10 cellular contexts compared by ENCODE assay signal in genomic region chr13:50170447-50171037, GRCh38.
A peak's percentile ranks its signal among the peaks of the same experiment; 100 is the strongest.
DNase-seq lines count a peak whose midpoint lies in the region; ATAC-seq, FAIRE-seq and TF ChIP-seq lines count a peak whose summit lies in the region.
"Had no signal": no experiment of that assay in that cellular context is flagged by ENCODE, and none has a peak within 500 bp of the region (broad histone marks: within the 10 kb centered on the region; RNA-seq: fewer than 3 reads in every experiment).

No MANE protein-coding gene starts in this region.

- CTCF ChIA-PET in HCT116 (lab: Charles Lee): interaction anchor here (1.0 kb wide), 1 partner anchor 741 kb away, joined by 5 read pairs; no protein-coding TSS in a partner anchor

- H3K4me3 ChIP-seq in HCT116 (replicated peaks in 1 of 2; ENCODE audit: low read depth in 1 of 2, low read length in 2 of 2) (no peak overlapping the region), stomach (no peak overlapping the region)

- POLR2A ChIA-PET in HCT116 (lab: Charles Lee): no interaction called here

- no peaks in the 10 kb centered on the region for H3K9me2 ChIP-seq in HCT116 (ENCODE audit: insufficient read depth)

- no peak overlapping the region for H3K4me2 ChIP-seq in HCT116 (ENCODE audit: low read length)
- H3K4me2 ChIP-seq: KMS-11 had no signal

- H4K20me1 ChIP-seq in HCT116 (ENCODE audit: insufficient read depth): no peaks in the 10 kb centered on the region

- H3K4me1 ChIP-seq in HCT116 (ENCODE audit: control insufficient read depth in 1 of 2, insufficient read depth in 2 of 2, low read length in 2 of 2) (no peaks in the 10 kb centered on the region), stomach (no peaks in the 10 kb centered on the region)

- H3K36me3 ChIP-seq in HCT116 (ENCODE audit: control insufficient read depth in 1 of 2, insufficient read depth in 2 of 2, low read length in 2 of 2): no peaks in the 10 kb centered on the region
- no peaks in the 10 kb centered on the region for H3K36me3 ChIP-seq in stomach

- TF ChIP-seq CTCF in HCT116 (IDR thresholded peaks at IDR 0.05 in 2 of 3, conservative IDR thresholded peaks at IDR 0.05 in 1 of 3; ENCODE audit: borderline replicate concordance in 1 of 3, insufficient read depth in 1 of 3, low read depth in 2 of 3, low read length in 2 of 3) (peak; percentile 10 to 51 (median 35); a peak in 3 of 6 replicates), stomach (IDR thresholded peaks at IDR 0.05) (peak in 4 of 7 experiments; percentile 8 to 46 (median 24))

- intact Hi-C loops in HCT116 (cut with micrococcal nuclease) (no loop called here), stomach (cut with DNase I; ENCODE audit: low total_unique reads) (no loop called here)

- no peak overlapping the region for H2AFZ ChIP-seq in HCT116 (ENCODE audit: low read depth, low read length, poor library complexity, severe bottlenecking)

- RAD21 ChIA-PET in HCT116 (lab: Charles Lee; ENCODE audit: low non-redundant PET in 1 of 2, low total read pairs in 2 of 2, uncharacterized antibody in 2 of 2, unreplicated experiment in 2 of 2): interaction anchor here in 1 of 2 experiments (0.6 kb wide), 1 partner anchor 218 kb away, joined by 3 read pairs; no protein-coding TSS in a partner anchor

- peak; percentile 21 for FAIRE-seq in RCC 7860 (lab: Jason Lieb, UNC)

- no peaks in the 10 kb centered on the region for H3K9me3 ChIP-seq in HCT116 (ENCODE audit: control insufficient read depth in 1 of 2, insufficient read depth in 1 of 2, low read depth in 1 of 2, low read length in 2 of 2)
- no peaks in the 10 kb centered on the region for H3K9me3 ChIP-seq in stomach

- TF ChIP-seq POLR2A in HCT116 (IDR thresholded peaks at IDR 0.05; ENCODE audit: borderline replicate concordance, extremely low read depth, insufficient read depth, insufficient read length) (no peak), stomach (IDR thresholded peaks at IDR 0.05) (no peak)

- H3K27ac ChIP-seq in HCT116 (ENCODE audit: low read depth, low read length) (no peak overlapping the region), stomach (no peak overlapping the region)
- H3K27ac ChIP-seq: KMS-11 had no signal

- ATAC-seq in HCT116: no peak
- no peak for ATAC-seq in HG03439 (IDR thresholded peaks at IDR 0.05; ENCODE audit: unreplicated experiment)

- H3K27me3 ChIP-seq in HCT116 (ENCODE audit: insufficient read depth, low read length) (no peaks in the 10 kb centered on the region), stomach (no peaks in the 10 kb centered on the region)

- H3K9ac ChIP-seq in HCT116 (ENCODE audit: low read length): no peak overlapping the region
- H3K9ac ChIP-seq: KMS-11 had no signal

- TF ChIP-seq EP300 in stomach (IDR thresholded peaks at IDR 0.05): no peak

- DNase-seq in HCT116 (ENCODE audit: low read depth, low spot score): no peak
- DNase-seq in RCC 7860 (ENCODE audit: low spot score): peak; percentile 7
- DNase-seq in fibroblast of peridontal ligament (ENCODE audit: extremely low read depth): peak; percentile 71
- no peak for DNase-seq in stomach
- no peak for DNase-seq in SIG-M5 (lab: John Stamatoyannopoulos, UW)
- no peak for DNase-seq in NAMALWA (ENCODE audit: low spot score)
- DNase-seq: activated effector memory CD4-positive, alpha-beta T cell treated with Interleukin-2 at 50 U/mL for 16 hours; endodermal cell had no signal

- TF ChIP-seq RAD21 in HCT116 (IDR thresholded peaks at IDR 0.05; ENCODE audit: low read depth): peak; percentile 71

- WGBS in stomach, 5 donors: 13 to 37% (median 30%) methylated on average over 2 of the region's 2 CpGs

- no TSS peak for BruUV-seq in HCT116 (replicated peaks; lab: Mats Ljungman, UMichigan)

- H3K79me2 ChIP-seq in HCT116 (ENCODE audit: insufficient read depth, low read length): no peaks in the 10 kb centered on the region

TF ChIP-seq in HCT116, 20 proteins besides CTCF, POLR2A, EP300 and RAD21:
- no peak for TF ChIP-seq EZH2phosphoT487 (IDR thresholded peaks at IDR 0.05; ENCODE audit: borderline replicate concordance)
- no peak for TF ChIP-seq MAX (IDR thresholded peaks at IDR 0.05)
- TF ChIP-seq SRF (IDR thresholded peaks at IDR 0.05; ENCODE audit: low read depth): no peak
- no peak for TF ChIP-seq POLR2AphosphoS5 (IDR thresholded peaks at IDR 0.05; ENCODE audit: low read depth, low read length)
- TF ChIP-seq FOSL1 (IDR thresholded peaks at IDR 0.05; ENCODE audit: low read depth): no peak
- no peak for TF ChIP-seq EGR1 (IDR thresholded peaks at IDR 0.05; ENCODE audit: low read depth)
- TF ChIP-seq CBX3 (IDR thresholded peaks at IDR 0.05; ENCODE audit: low read depth): no peak
- no peak for TF ChIP-seq ZBTB33 (IDR thresholded peaks at IDR 0.05; ENCODE audit: extremely low read depth, insufficient replicate concordance, low read length)
- TF ChIP-seq CEBPB (IDR thresholded peaks at IDR 0.05; ENCODE audit: low read depth): no peak
- TF ChIP-seq SP1 (IDR thresholded peaks at IDR 0.05; ENCODE audit: low read depth): no peak
- TF ChIP-seq EZH2 (IDR thresholded peaks at IDR 0.05): no peak
- no peak for TF ChIP-seq TCF7L2 (IDR thresholded peaks at IDR 0.05; ENCODE audit: borderline replicate concordance, extremely low read depth, insufficient read depth, insufficient read length)
- no peak for TF ChIP-seq JUND (IDR thresholded peaks at IDR 0.05)
- no peak for TF ChIP-seq REST (IDR thresholded peaks at IDR 0.05; ENCODE audit: low read depth)
TF ChIP-seq in HCT116: peak in this region for 0.

Comparison
In these comparisons a context has a peak if more than half of its experiments do, and no peak if none do; other contexts are left out.
1. DNase-seq: peak in RCC 7860 (single experiment) and fibroblast of peridontal ligament (single experiment); none in HCT116 (single experiment), stomach (single experiment), SIG-M5 (single experiment) and NAMALWA (single experiment).